In the genomic region with DNA sequence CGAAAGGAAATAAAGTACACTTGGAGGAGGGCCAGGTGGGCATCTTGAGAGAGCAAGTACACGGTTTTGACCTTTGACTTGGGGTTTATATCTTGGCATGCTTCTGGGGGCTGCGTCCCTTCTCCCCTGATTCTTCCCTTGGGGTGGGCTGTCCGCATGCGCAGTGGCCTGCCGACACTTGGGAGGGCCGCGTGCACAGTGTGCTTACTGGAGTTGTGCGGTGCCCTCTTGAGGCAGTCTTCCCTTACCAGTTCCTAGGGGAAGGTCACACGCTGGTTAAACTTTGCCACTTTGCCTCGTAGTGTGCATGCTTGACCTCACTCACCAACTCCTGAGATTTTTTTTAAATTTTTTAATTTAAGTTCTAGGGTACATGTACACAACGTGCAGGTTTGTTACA, we compare ENCODE assay signal across 20 cellular contexts. TPM values are rescaled to one million over a fixed set of nuclear protein-coding genes. Genes with fewer than 3 reads are reported as not detected.
A peak's percentile ranks its signal among the peaks of the same experiment; 100 is the strongest.
DNase-seq lines count a peak whose midpoint lies in the region; ATAC-seq and TF ChIP-seq lines count a peak whose summit lies in the region.
"Had no signal": no experiment of that assay in that cellular context is flagged by ENCODE, and none has a peak within 500 bp of the region (broad histone marks: within the 10 kb centered on the region; RNA-seq: fewer than 3 reads in every experiment).

No MANE protein-coding gene starts in this region.

- WGBS in gastroesophageal sphincter (ENCODE audit: low coverage in 1 of 2), 2 donors = 26 to 55% methylated on average over 7 to 10 of the region's 12 CpGs

- ATAC-seq in HCT116 = no peak
- ATAC-seq in PC-3 = no peak
- peak; percentile 18 for ATAC-seq in left lobe of liver
- no peak for ATAC-seq in gastroesophageal sphincter
- ATAC-seq: naive thymus-derived CD4-positive, alpha-beta T cell had no signal

- intact Hi-C loops in HCT116 (cut with micrococcal nuclease) (loop anchor here (10.0 kb wide), 1 partner anchor 246 kb away; no protein-coding TSS in a partner anchor), PC-3 (cut with micrococcal nuclease) (loop anchor here (5.0 kb wide), 1 partner anchor 122 kb away; a partner anchor contains a TSS)

- H3K9ac ChIP-seq in HCT116 (ENCODE audit: low read length) (no peak overlapping the region), PC-3 (ENCODE audit: low read length) (no peak overlapping the region)

- H3K9me3 ChIP-seq in HCT116 (ENCODE audit: control insufficient read depth in 1 of 2, insufficient read depth in 1 of 2, low read depth in 1 of 2, low read length in 2 of 2) = no peaks in the 10 kb centered on the region
- H3K9me3 ChIP-seq in PC-3 (ENCODE audit: low read length) = no peaks in the 10 kb centered on the region
- no peaks in the 10 kb centered on the region for H3K9me3 ChIP-seq in gastroesophageal sphincter

- H3K36me3 ChIP-seq in HCT116 (ENCODE audit: control insufficient read depth in 1 of 2, insufficient read depth in 2 of 2, low read length in 2 of 2) (no peaks in the 10 kb centered on the region), PC-3 (ENCODE audit: low read depth, low read length) (no peaks in the 10 kb centered on the region), gastroesophageal sphincter (no peaks in the 10 kb centered on the region)

- H3K9me2 ChIP-seq in HCT116 (ENCODE audit: insufficient read depth) = no peaks in the 10 kb centered on the region
- no peaks in the 10 kb centered on the region for H3K9me2 ChIP-seq in PC-3 (replicated peaks; ENCODE audit: low read length)

- H2AFZ ChIP-seq in HCT116 (ENCODE audit: low read depth, low read length, poor library complexity, severe bottlenecking) (no peak overlapping the region), PC-3 (ENCODE audit: low read length) (no peak overlapping the region)

- POLR2A ChIA-PET in HCT116 (lab: Charles Lee) (no interaction called here), PC-3 (lab: Charles Lee; ENCODE audit: unreplicated experiment) (no interaction called here)

- TF ChIP-seq POLR2A in HCT116 (IDR thresholded peaks at IDR 0.05; ENCODE audit: borderline replicate concordance, extremely low read depth, insufficient read depth, insufficient read length) (no peak), gastroesophageal sphincter (IDR thresholded peaks at IDR 0.05) (no peak)

- H3F3A ChIP-seq in PC-3 (ENCODE audit: low read length, unreplicated experiment) = no peaks in the 10 kb centered on the region

- H3K4me1 ChIP-seq in HCT116 (ENCODE audit: control insufficient read depth in 1 of 2, insufficient read depth in 2 of 2, low read length in 2 of 2) = peaks cover 4 to 10% of the 10 kb centered on the region in 2 experiments; a peak in 2 of 4 replicates
- H3K4me1 ChIP-seq in PC-3 (ENCODE audit: insufficient read depth, low read length) = no peaks in the 10 kb centered on the region
- H3K4me1 ChIP-seq in gastroesophageal sphincter = peaks cover 0 to 15% (median 9%) of the 10 kb centered on the region in 3 donors

- TF ChIP-seq RAD21 in HCT116 (IDR thresholded peaks at IDR 0.05; ENCODE audit: low read depth) = peak; percentile 29; the same call in 1 of the 2 replicates

- H3K27ac ChIP-seq in HCT116 (ENCODE audit: low read depth, low read length) = no peak overlapping the region
- H3K27ac ChIP-seq in PC-3 (ENCODE audit: low read length) = no peak overlapping the region
- H3K27ac ChIP-seq in gastroesophageal sphincter = no peak overlapping the region
- H3K27ac ChIP-seq: HL-60 had no signal

- DNase-seq in NCI-H524 (lab: John Stamatoyannopoulos, UW) (peak; percentile 24 to 67), NCI-H524 treated with DMSO at 0.1 percent for 48 hours (lab: John Stamatoyannopoulos, UW) (no peak), HCT116 (ENCODE audit: low read depth, low spot score) (no peak), PC-3 (no peak), left lobe of liver (ENCODE audit: low spot score) (no peak), cerebellum (ENCODE audit: low spot score) (no peak)
- DNase-seq in stimulated activated naive CD4-positive, alpha-beta T cell (lab: John Stamatoyannopoulos, UW) = no peak
- DNase-seq: activated CD8-positive, alpha-beta memory T cell treated with anti-CD3 and anti-CD28 coated beads, Interleukin-2, amount 50 U/mL, for 48 hours; caudate nucleus; erythroblast; KBM-7; kidney glomerular epithelial cell; naive thymus-derived CD4-positive, alpha-beta T cell; NCI-H2107; NK-92 treated with Interleukin-12 subunit alpha and Interleukin-12 subunit beta, amount 100 ng/mL, for 24 hours; SW 1271 had no signal

- TF ChIP-seq CTCF in HCT116 (IDR thresholded peaks at IDR 0.05 in 2 of 3, conservative IDR thresholded peaks at IDR 0.05 in 1 of 3; ENCODE audit: borderline replicate concordance in 1 of 3, insufficient read depth in 1 of 3, low read depth in 2 of 3, low read length in 2 of 3) (peak in 1 of 3 experiments; percentile 13; a peak in 1 of 6 replicates), PC-3 (conservative IDR thresholded peaks at IDR 0.05; ENCODE audit: low read depth, low read length) (peak; percentile 30; the same call in 1 of the 2 replicates), gastroesophageal sphincter (IDR thresholded peaks at IDR 0.05) (no peak)

- H3K79me2 ChIP-seq in HCT116 (ENCODE audit: insufficient read depth, low read length) (peaks cover 15% of the 10 kb centered on the region), PC-3 (ENCODE audit: low read length) (peaks cover 16% of the 10 kb centered on the region)

- no TSS peak for BruUV-seq in HCT116 (replicated peaks; lab: Mats Ljungman, UMichigan)
- BruUV-seq in PC-3 (replicated peaks; lab: Mats Ljungman, UMichigan) = no TSS peak

- H4K20me1 ChIP-seq in HCT116 (ENCODE audit: insufficient read depth) (no peaks in the 10 kb centered on the region), PC-3 (ENCODE audit: low read length) (no peaks in the 10 kb centered on the region)

- RAD21 ChIA-PET in HCT116 (lab: Charles Lee; ENCODE audit: low non-redundant PET in 1 of 2, low total read pairs in 2 of 2, uncharacterized antibody in 2 of 2, unreplicated experiment in 2 of 2) = no interaction called here

- TF ChIP-seq EP300 in gastroesophageal sphincter (IDR thresholded peaks at IDR 0.05) = no peak

- H3K27me3 ChIP-seq in HCT116 (ENCODE audit: insufficient read depth, low read length) (peaks cover 4% of the 10 kb centered on the region; the same call in 1 of the 2 replicates), PC-3 (ENCODE audit: low read length) (peaks cover 1% of the 10 kb centered on the region; the same call in 1 of the 2 replicates), gastroesophageal sphincter (no peaks in the 10 kb centered on the region)

- CTCF ChIA-PET in HCT116 (lab: Charles Lee) = no interaction called here
- CTCF ChIA-PET in PC-3 (lab: Charles Lee) = no interaction called here

- H3K4me2 ChIP-seq in HCT116 (ENCODE audit: low read length) (no peak overlapping the region), PC-3 (ENCODE audit: low read length) (no peak overlapping the region)

- no peak overlapping the region for H3K4me3 ChIP-seq in HCT116 (replicated peaks in 1 of 2; ENCODE audit: low read depth in 1 of 2, low read length in 2 of 2)
- H3K4me3 ChIP-seq in PC-3 (ENCODE audit: low read length) = no peak overlapping the region
- no peak overlapping the region for H3K4me3 ChIP-seq in gastroesophageal sphincter

TF ChIP-seq in HCT116, 20 proteins besides CTCF, POLR2A, EP300 and RAD21 (continues in another document):
- TF ChIP-seq, protein P1, sequence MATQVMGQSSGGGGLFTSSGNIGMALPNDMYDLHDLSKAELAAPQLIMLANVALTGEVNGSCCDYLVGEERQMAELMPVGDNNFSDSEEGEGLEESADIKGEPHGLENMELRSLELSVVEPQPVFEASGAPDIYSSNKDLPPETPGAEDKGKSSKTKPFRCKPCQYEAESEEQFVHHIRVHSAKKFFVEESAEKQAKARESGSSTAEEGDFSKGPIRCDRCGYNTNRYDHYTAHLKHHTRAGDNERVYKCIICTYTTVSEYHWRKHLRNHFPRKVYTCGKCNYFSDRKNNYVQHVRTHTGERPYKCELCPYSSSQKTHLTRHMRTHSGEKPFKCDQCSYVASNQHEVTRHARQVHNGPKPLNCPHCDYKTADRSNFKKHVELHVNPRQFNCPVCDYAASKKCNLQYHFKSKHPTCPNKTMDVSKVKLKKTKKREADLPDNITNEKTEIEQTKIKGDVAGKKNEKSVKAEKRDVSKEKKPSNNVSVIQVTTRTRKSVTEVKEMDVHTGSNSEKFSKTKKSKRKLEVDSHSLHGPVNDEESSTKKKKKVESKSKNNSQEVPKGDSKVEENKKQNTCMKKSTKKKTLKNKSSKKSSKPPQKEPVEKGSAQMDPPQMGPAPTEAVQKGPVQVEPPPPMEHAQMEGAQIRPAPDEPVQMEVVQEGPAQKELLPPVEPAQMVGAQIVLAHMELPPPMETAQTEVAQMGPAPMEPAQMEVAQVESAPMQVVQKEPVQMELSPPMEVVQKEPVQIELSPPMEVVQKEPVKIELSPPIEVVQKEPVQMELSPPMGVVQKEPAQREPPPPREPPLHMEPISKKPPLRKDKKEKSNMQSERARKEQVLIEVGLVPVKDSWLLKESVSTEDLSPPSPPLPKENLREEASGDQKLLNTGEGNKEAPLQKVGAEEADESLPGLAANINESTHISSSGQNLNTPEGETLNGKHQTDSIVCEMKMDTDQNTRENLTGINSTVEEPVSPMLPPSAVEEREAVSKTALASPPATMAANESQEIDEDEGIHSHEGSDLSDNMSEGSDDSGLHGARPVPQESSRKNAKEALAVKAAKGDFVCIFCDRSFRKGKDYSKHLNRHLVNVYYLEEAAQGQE (IDR thresholded peaks at IDR 0.05; ENCODE audit: low read depth) = no peak
- TF ChIP-seq SRF (IDR thresholded peaks at IDR 0.05; ENCODE audit: low read depth) (no peak), SIN3A (IDR thresholded peaks at IDR 0.05; ENCODE audit: low read depth) (no peak), ZNF274 (IDR thresholded peaks at IDR 0.05; ENCODE audit: low read depth, low read length) (no peak), POLR2AphosphoS5 (IDR thresholded peaks at IDR 0.05; ENCODE audit: low read depth, low read length) (no peak), JUND (IDR thresholded peaks at IDR 0.05) (no peak), EZH2 (IDR thresholded peaks at IDR 0.05) (no peak), CEBPB (IDR thresholded peaks at IDR 0.05; ENCODE audit: low read depth) (no peak), TCF7L2 (IDR thresholded peaks at IDR 0.05; ENCODE audit: borderline replicate concordance, extremely low read depth, insufficient read depth, insufficient read length) (no peak), CBX3 (IDR thresholded peaks at IDR 0.05; ENCODE audit: low read depth) (no peak), SP1 (IDR thresholded peaks at IDR 0.05; ENCODE audit: low read depth) (no peak), ELF1 (IDR thresholded peaks at IDR 0.05; ENCODE audit: borderline replicate concordance, low read depth) (no peak), EGR1 (IDR thresholded peaks at IDR 0.05; ENCODE audit: low read depth) (no peak)

RNA-seq across cellular contexts. Expression of a gene that starts 4.3 kb away (rescaled TPM):
- total RNA-seq in HCT116 (2021; ENCODE audit: unreplicated experiment) = 98.4 TPM
- polyA plus RNA-seq in HCT116 (2012) = 76.0 and 80.6 TPM in 2 replicates
- 373 and 463 TPM in 2 replicates for total RNA-seq in PC-3 (2014; rRNA removed)
- 147 TPM for total RNA-seq in left lobe of liver
- total RNA-seq in gastroesophageal sphincter = 100 to 1,000 TPM in 1 of 4 donors, 10 to 100 TPM in 3; 83.9 to 131 (median 92.2) TPM
- total RNA-seq in cerebellum = 60.9 TPM

RNA-seq across cellular contexts. Expression of a gene that starts 54.4 kb away (rescaled TPM):
- total RNA-seq in HCT116 (2021; ENCODE audit: unreplicated experiment) = 6.9 TPM
- 2.4 and 3.1 TPM in 2 replicates for polyA plus RNA-seq in HCT116 (2012)
- total RNA-seq in PC-3 (2014; rRNA removed) = 0.80 and 1.2 TPM in 2 replicates
- total RNA-seq in left lobe of liver = 0.10 TPM
- total RNA-seq in gastroesophageal sphincter = not detected
- not detected for total RNA-seq in cerebellum
- total RNA-seq: frontal cortex, ureter had no signal

Comparison
In these comparisons a context has a peak if more than half of its experiments do, and no peak if none do; other contexts are left out.
1. DNase-seq: peak in NCI-H524 (2 of 2); none in NCI-H524 treated with DMSO at 0.1 percent for 48 hours (single experiment), HCT116 (single experiment), PC-3 (single experiment), left lobe of liver (single experiment), cerebellum (single experiment) and stimulated activated naive CD4-positive, alpha-beta T cell (0 of 6).